ENCODE assay signal across 20 cellular contexts in the genomic region with DNA sequence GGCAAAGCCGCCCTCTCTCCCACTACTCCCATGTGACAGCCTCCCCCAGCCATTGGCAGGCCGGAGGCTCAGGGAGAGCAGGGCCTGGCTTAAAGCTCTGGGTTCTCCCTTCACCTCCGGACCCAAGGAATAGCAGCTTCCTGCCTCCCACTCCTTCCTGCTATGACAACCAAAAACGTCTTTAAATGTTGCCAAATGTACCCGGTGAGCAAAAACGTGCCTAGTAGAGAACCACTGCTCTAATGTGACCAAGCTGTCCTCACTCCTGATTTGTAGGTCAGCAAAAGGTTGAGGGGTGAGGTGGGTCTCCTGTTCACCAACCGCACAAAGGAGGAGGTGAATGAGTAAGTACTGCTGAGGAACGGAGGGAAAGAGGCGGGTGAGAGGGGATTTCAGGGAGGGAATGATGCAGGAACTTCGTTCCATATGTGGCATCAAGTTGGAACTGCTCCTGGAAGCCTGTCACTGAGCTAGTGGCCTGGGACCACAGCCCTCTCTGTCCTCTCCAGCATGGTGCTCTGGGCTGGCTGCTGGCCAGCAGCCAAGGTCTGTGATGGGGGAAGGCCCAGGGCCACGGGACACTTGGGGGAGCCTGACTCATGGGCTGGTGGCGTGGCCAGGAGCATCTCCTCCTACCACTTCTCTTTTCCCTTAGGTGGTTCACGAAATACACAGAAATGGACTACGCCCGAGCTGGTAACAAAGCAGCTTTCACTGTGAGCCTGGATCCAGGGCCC. TPM values are rescaled to one million over a fixed set of nuclear protein-coding genes. Genes with fewer than 3 reads are reported as not detected.
DNase-seq lines count a peak whose midpoint lies in the region; ATAC-seq, FAIRE-seq and TF ChIP-seq lines count a peak whose summit lies in the region.
"Had no signal": no experiment of that assay in that cellular context is flagged by ENCODE, and none has a peak within 500 bp of the region (broad histone marks: within the 10 kb centered on the region; RNA-seq: fewer than 3 reads in every experiment).

No MANE protein-coding gene starts in this region.

- no CpG with 5 or more reads among the region's 15 CpGs for WGBS in neuronal stem cell (ENCODE audit: extremely low coverage in 2 of 2, insufficient read length in 2 of 2, insufficient replicate concordance in 1 of 2), 2 donors

- H2BK120ac ChIP-seq in neuronal stem cell (ENCODE audit: low read depth, low read length): no peak overlapping the region

- no peak overlapping the region for H2BK5ac ChIP-seq in neuronal stem cell (ENCODE audit: low read length)

- no peak overlapping the region for H4K8ac ChIP-seq in neuronal stem cell (ENCODE audit: low read depth, low read length)

- no peak overlapping the region for H2AK5ac ChIP-seq in neuronal stem cell (ENCODE audit: low read depth, low read length)

- no peaks in the 10 kb centered on the region for H3K27me3 Mint-ChIP-seq in activated T-cell treated with anti-CD3 and anti-CD28 coated beads, Interleukin-2, amount 50 U/mL, for 24 hours
- H3K27me3 Mint-ChIP-seq in activated T-helper 2 cell treated with anti-CD3 and anti-CD28 coated beads, Interferon-gamma antibody, Interleukin-2, Interleukin-4, amounts not matched to agents 10 μg/mL and 5 μg/mL and 100 μg/mL, durations not matched to agents 14 hours and 24 hours and 36 hours (ENCODE audit: low read depth): no peaks in the 10 kb centered on the region
- H3K27me3 Mint-ChIP-seq: B cell; effector memory CD8-positive, alpha-beta T cell had no signal

- no peak overlapping the region for H3K14ac ChIP-seq in neuronal stem cell (ENCODE audit: low read length)

- in situ Hi-C loops in KBM-7 (cut with MboI; ENCODE audit: low pct_unique_long_range_greater_than_20kb, low sequenced_read_pairs): no loop called here

- intact Hi-C loops in activated T-helper 2 cell treated with anti-CD3 and anti-CD28 coated beads, Interferon-gamma antibody, Interleukin-2, Interleukin-4, amounts not matched to agents 10 μg/mL and 5 μg/mL and 100 μg/mL, durations not matched to agents 14 hours and 24 hours and 36 hours (cut with micrococcal nuclease): no loop called here

- TF ChIP-seq POLR2A in GM12891 (IDR thresholded peaks at IDR 0.05; ENCODE audit: low read depth, low read length): no peak

- H3K4ac ChIP-seq in neuronal stem cell (ENCODE audit: low read length): no peak overlapping the region

- no peak overlapping the region for H3K4me2 ChIP-seq in neuronal stem cell (ENCODE audit: insufficient read depth, low read length, poor library complexity, severe bottlenecking)

- H3K36me3 Mint-ChIP-seq in activated T-cell treated with anti-CD3 and anti-CD28 coated beads, Interleukin-2, amount 50 U/mL, for 24 hours (ENCODE audit: low read depth): peaks cover 85% of the 10 kb centered on the region
- peaks cover 71% of the 10 kb centered on the region for H3K36me3 Mint-ChIP-seq in activated T-helper 2 cell treated with anti-CD3 and anti-CD28 coated beads, Interferon-gamma antibody, Interleukin-2, Interleukin-4, amounts not matched to agents 10 μg/mL and 5 μg/mL and 100 μg/mL, durations not matched to agents 14 hours and 24 hours and 36 hours (ENCODE audit: low read depth)

- peaks cover 39 to 80% of the 10 kb centered on the region in 2 donors for H3K36me3 ChIP-seq in neuronal stem cell (replicated peaks in 1 of 2; ENCODE audit: control insufficient read depth in 2 of 2, insufficient read depth in 2 of 2, low read length in 2 of 2)

- H3K9me3 ChIP-seq in neuronal stem cell (replicated peaks in 1 of 2; ENCODE audit: control insufficient read depth in 2 of 2, insufficient read depth in 1 of 2, low read depth in 1 of 2, low read length in 2 of 2): no peaks in the 10 kb centered on the region
- H3K9me3 ChIP-seq: mucosa of descending colon had no signal

- H2BK15ac ChIP-seq in neuronal stem cell (ENCODE audit: low read length): no peak overlapping the region

- no peak overlapping the region for H2BK12ac ChIP-seq in neuronal stem cell (ENCODE audit: low read length)

- ATAC-seq in GM19023 (IDR thresholded peaks at IDR 0.05; ENCODE audit: unreplicated experiment) (no peak), GM19452 (IDR thresholded peaks at IDR 0.05; ENCODE audit: unreplicated experiment) (no peak)
- ATAC-seq: effector memory CD8-positive, alpha-beta T cell; mucosa of descending colon; Panc1 had no signal

- H3K4me3 Mint-ChIP-seq in activated T-cell treated with anti-CD3 and anti-CD28 coated beads, Interleukin-2, amount 50 U/mL, for 24 hours: peak overlapping the region; percentile 34
- H3K4me3 Mint-ChIP-seq in activated T-helper 2 cell treated with anti-CD3 and anti-CD28 coated beads, Interferon-gamma antibody, Interleukin-2, Interleukin-4, amounts not matched to agents 10 μg/mL and 5 μg/mL and 100 μg/mL, durations not matched to agents 14 hours and 24 hours and 36 hours (ENCODE audit: low read depth): no peak overlapping the region
- H3K4me3 Mint-ChIP-seq: B cell; effector memory CD8-positive, alpha-beta T cell had no signal

- H3K4me1 Mint-ChIP-seq in activated T-cell treated with anti-CD3 and anti-CD28 coated beads, Interleukin-2, amount 50 U/mL, for 24 hours (ENCODE audit: low read depth): peaks cover 50% of the 10 kb centered on the region
- H3K4me1 Mint-ChIP-seq in activated T-helper 2 cell treated with anti-CD3 and anti-CD28 coated beads, Interferon-gamma antibody, Interleukin-2, Interleukin-4, amounts not matched to agents 10 μg/mL and 5 μg/mL and 100 μg/mL, durations not matched to agents 14 hours and 24 hours and 36 hours (ENCODE audit: low read depth): peaks cover 27% of the 10 kb centered on the region

- peak overlapping the region; percentile 21 for H3K23ac ChIP-seq in neuronal stem cell (ENCODE audit: low read depth, low read length, poor library complexity)

- H3K27ac ChIP-seq in neuronal stem cell (replicated peaks; ENCODE audit: low read length): no peak overlapping the region

- H3K27ac Mint-ChIP-seq in activated T-cell treated with anti-CD3 and anti-CD28 coated beads, Interleukin-2, amount 50 U/mL, for 24 hours: peak overlapping the region; percentile 93
- H3K27ac Mint-ChIP-seq in activated T-helper 2 cell treated with anti-CD3 and anti-CD28 coated beads, Interferon-gamma antibody, Interleukin-2, Interleukin-4, amounts not matched to agents 10 μg/mL and 5 μg/mL and 100 μg/mL, durations not matched to agents 14 hours and 24 hours and 36 hours: peak overlapping the region; percentile 88
- H3K27ac Mint-ChIP-seq: B cell had no signal

- no peak overlapping the region for H2AFZ ChIP-seq in neuronal stem cell (ENCODE audit: low read length)

- no peak overlapping the region for H3K18ac ChIP-seq in neuronal stem cell (ENCODE audit: low read length)

- no peaks in the 10 kb centered on the region for H3K27me3 ChIP-seq in neuronal stem cell (ENCODE audit: control insufficient read depth in 3 of 3, insufficient read depth in 3 of 3, low read depth in 1 of 3, low read length in 3 of 3)

- peaks cover 6 to 10% of the 10 kb centered on the region in 2 donors for H3K4me1 ChIP-seq in neuronal stem cell (ENCODE audit: control insufficient read depth in 2 of 2, insufficient read depth in 1 of 2, low read depth in 1 of 2, low read length in 2 of 2)

- H3K79me1 ChIP-seq in neuronal stem cell (ENCODE audit: low read depth, low read length): peaks cover 2% of the 10 kb centered on the region

- H3K9ac ChIP-seq in neuronal stem cell (ENCODE audit: low read depth, low read length, poor library complexity): no peak overlapping the region

- no peak overlapping the region for H4K91ac ChIP-seq in neuronal stem cell (ENCODE audit: low read depth, low read length, poor library complexity)

- DNase-seq in activated T-cell treated with anti-CD3 and anti-CD28 coated beads, Interleukin-2, amount 50 U/mL, for 24 hours: no peak
- no peak for DNase-seq in activated T-cell treated with anti-CD3 and anti-CD28 coated beads for 4 hours
- DNase-seq in GM12891 (ENCODE audit: insufficient read length, low spot score): no peak
- DNase-seq in activated T-helper 2 cell treated with anti-CD3 and anti-CD28 coated beads, Interferon-gamma antibody, Interleukin-2, Interleukin-4, amounts not matched to agents 10 μg/mL and 5 μg/mL and 100 μg/mL, durations not matched to agents 14 hours and 24 hours and 36 hours (ENCODE audit: low spot score): no peak
- no peak for DNase-seq in neuronal stem cell (ENCODE audit: low spot score)
- no peak for DNase-seq in KBM-7
- DNase-seq: effector memory CD8-positive, alpha-beta T cell; foreskin melanocyte; GDM1; mucosa of descending colon; NCI-H1930; NCI-H526; stimulated activated naive CD4-positive, alpha-beta T cell treated with Interleukin-2 at 50 U/mL for 16 hours had no signal

- no peak overlapping the region for H3K4me3 ChIP-seq in neuronal stem cell (ENCODE audit: low read length in 2 of 2)
- H3K4me3 ChIP-seq: mucosa of descending colon had no signal

- H3K9me3 Mint-ChIP-seq in activated T-cell treated with anti-CD3 and anti-CD28 coated beads, Interleukin-2, amount 50 U/mL, for 24 hours: no peaks in the 10 kb centered on the region
- H3K9me3 Mint-ChIP-seq in activated T-helper 2 cell treated with anti-CD3 and anti-CD28 coated beads, Interferon-gamma antibody, Interleukin-2, Interleukin-4, amounts not matched to agents 10 μg/mL and 5 μg/mL and 100 μg/mL, durations not matched to agents 14 hours and 24 hours and 36 hours: no peaks in the 10 kb centered on the region
- H3K9me3 Mint-ChIP-seq: effector memory CD8-positive, alpha-beta T cell had no signal

- FAIRE-seq in GM12891 (lab: Jason Lieb, UNC): no peak
- FAIRE-seq: GM18507, H1, islet of Langerhans had no signal

RNA-seq across cellular contexts. Expression of a gene that starts 5.7 kb away (rescaled TPM):
- 31.5 TPM for polyA plus RNA-seq in GM12891 (2012; ENCODE audit: low read depth, missing spikeins)
- 109 and 113 TPM in 2 replicates for total RNA-seq in activated T-helper 2 cell treated with anti-CD3 and anti-CD28 coated beads, Interferon-gamma antibody, Interleukin-2, Interleukin-4, amounts not matched to agents 10 μg/mL and 5 μg/mL and 100 μg/mL, durations not matched to agents 14 hours and 24 hours and 36 hours
- polyA plus RNA-seq in neuronal stem cell (2013, experiment 1 of 2): 29.5 TPM
- 28.5 TPM for polyA plus RNA-seq in neuronal stem cell (2013, experiment 2 of 2)

RNA-seq across cellular contexts. Expression of a gene that starts 6.0 kb away (rescaled TPM):
- polyA plus RNA-seq in GM12891 (2012; ENCODE audit: low read depth, missing spikeins): 16.5 TPM
- 54.0 and 57.4 TPM in 2 replicates for total RNA-seq in activated T-helper 2 cell treated with anti-CD3 and anti-CD28 coated beads, Interferon-gamma antibody, Interleukin-2, Interleukin-4, amounts not matched to agents 10 μg/mL and 5 μg/mL and 100 μg/mL, durations not matched to agents 14 hours and 24 hours and 36 hours
- 19.9 TPM for polyA plus RNA-seq in neuronal stem cell (2013, experiment 1 of 2)
- 21.2 TPM for polyA plus RNA-seq in neuronal stem cell (2013, experiment 2 of 2)

RNA-seq across cellular contexts. Expression of a gene that starts 31.2 kb away (rescaled TPM):
- 0.17 TPM for polyA plus RNA-seq in GM12891 (2012; ENCODE audit: low read depth, missing spikeins)
- 1.4 and 2.1 TPM in 2 replicates for total RNA-seq in activated T-helper 2 cell treated with anti-CD3 and anti-CD28 coated beads, Interferon-gamma antibody, Interleukin-2, Interleukin-4, amounts not matched to agents 10 μg/mL and 5 μg/mL and 100 μg/mL, durations not matched to agents 14 hours and 24 hours and 36 hours
- 0.71 TPM for polyA plus RNA-seq in neuronal stem cell (2013, experiment 1 of 2)
- 0.62 TPM for polyA plus RNA-seq in neuronal stem cell (2013, experiment 2 of 2)

RNA-seq across cellular contexts. Expression of a gene that starts 47.3 kb away (rescaled TPM):
- 78.6 TPM for polyA plus RNA-seq in GM12891 (2012; ENCODE audit: low read depth, missing spikeins)
- 156 and 160 TPM in 2 replicates for total RNA-seq in activated T-helper 2 cell treated with anti-CD3 and anti-CD28 coated beads, Interferon-gamma antibody, Interleukin-2, Interleukin-4, amounts not matched to agents 10 μg/mL and 5 μg/mL and 100 μg/mL, durations not matched to agents 14 hours and 24 hours and 36 hours
- polyA plus RNA-seq in neuronal stem cell (2013, experiment 1 of 2): 32.1 TPM
- polyA plus RNA-seq in neuronal stem cell (2013, experiment 2 of 2): 32.4 TPM

RNA-seq across cellular contexts. Expression of a gene that starts 54.6 kb away (rescaled TPM):
- 37.0 TPM for polyA plus RNA-seq in GM12891 (2012; ENCODE audit: low read depth, missing spikeins)
- 34.3 and 38.8 TPM in 2 replicates for total RNA-seq in activated T-helper 2 cell treated with anti-CD3 and anti-CD28 coated beads, Interferon-gamma antibody, Interleukin-2, Interleukin-4, amounts not matched to agents 10 μg/mL and 5 μg/mL and 100 μg/mL, durations not matched to agents 14 hours and 24 hours and 36 hours
- polyA plus RNA-seq in neuronal stem cell (2013, experiment 1 of 2): 43.2 TPM
- polyA plus RNA-seq in neuronal stem cell (2013, experiment 2 of 2): 43.8 TPM
